Comparison of ENCODE assay signal across 33 cellular contexts in genomic region chr2:209721497-209721896, GRCh38. TPM values are rescaled to one million over a fixed set of nuclear protein-coding genes. Genes with fewer than 3 reads are reported as not detected.
A peak's percentile ranks its signal among the peaks of the same experiment; 100 is the strongest.
DNase-seq lines count a peak whose midpoint lies in the region; FAIRE-seq and TF ChIP-seq lines count a peak whose summit lies in the region.
"Had no signal": no experiment of that assay in that cellular context is flagged by ENCODE, and none has a peak within 500 bp of the region (broad histone marks: within the 10 kb centered on the region; RNA-seq: fewer than 3 reads in every experiment).

No MANE protein-coding gene starts in this region.

- H3K9me3 Mint-ChIP-seq in astrocyte (ENCODE audit: unreplicated experiment): no peaks in the 10 kb centered on the region
- H3K9me3 Mint-ChIP-seq: activated CD4-positive, alpha-beta memory T cell treated with anti-CD3 and anti-CD28 coated beads, Interleukin-2, amount 10 ng/mL, durations not matched to agents 7 days and 5 days; activated T-helper 2 cell treated with anti-CD3 and anti-CD28 coated beads, Interferon-gamma antibody, Interleukin-2, Interleukin-4, amounts not matched to agents 10 μg/mL and 5 μg/mL and 100 μg/mL, durations not matched to agents 14 hours and 24 hours and 36 hours; naive B cell had no signal

- H3K27ac Mint-ChIP-seq in astrocyte (ENCODE audit: unreplicated experiment): no peak overlapping the region
- H3K27ac Mint-ChIP-seq: activated CD4-positive, alpha-beta memory T cell treated with anti-CD3 and anti-CD28 coated beads, Interleukin-2, amount 10 ng/mL, durations not matched to agents 7 days and 5 days; activated naive CD8-positive, alpha-beta T cell; activated T-helper 2 cell treated with anti-CD3 and anti-CD28 coated beads, Interferon-gamma antibody, Interleukin-2, Interleukin-4, amounts not matched to agents 10 μg/mL and 5 μg/mL and 100 μg/mL, durations not matched to agents 14 hours and 24 hours and 36 hours; CD8-positive, alpha-beta memory T cell; naive B cell; progenitor cell of endocrine pancreas; stimulated activated naive CD8-positive, alpha-beta T cell treated with anti-CD3 and anti-CD28 coated beads, Interleukin-15, amount 100 ng/mL, for 72 hours had no signal

- H3K4me3 Mint-ChIP-seq in astrocyte (ENCODE audit: unreplicated experiment): no peak overlapping the region
- H3K4me3 Mint-ChIP-seq: activated CD4-positive, alpha-beta memory T cell treated with anti-CD3 and anti-CD28 coated beads, Interleukin-2, amount 10 ng/mL, durations not matched to agents 7 days and 5 days; activated naive CD8-positive, alpha-beta T cell; CD8-positive, alpha-beta memory T cell; naive B cell; stimulated activated naive CD8-positive, alpha-beta T cell treated with anti-CD3 and anti-CD28 coated beads, Interleukin-15, amount 100 ng/mL, for 72 hours had no signal

- no peak for TF ChIP-seq CTCF in astrocyte (IDR thresholded peaks at IDR 0.05; ENCODE audit: insufficient read depth, low read depth, low read length)

- FAIRE-seq in astrocyte (lab: Jason Lieb, UNC) (no peak), urothelium cell line (lab: Jason Lieb, UNC) (no peak)
- FAIRE-seq: frontal cortex, RCC 7860, small intestine had no signal

- H3K4me1 ChIP-seq in astrocyte (ENCODE audit: insufficient read depth, low read length): no peaks in the 10 kb centered on the region
- H3K4me1 ChIP-seq: left ventricle myocardium inferior, SJSA1, thyroid gland had no signal

- H3K79me2 ChIP-seq in astrocyte (ENCODE audit: insufficient read depth, low read length): no peaks in the 10 kb centered on the region
- H3K79me2 ChIP-seq: hepatocyte had no signal

- DNase-seq in NCI-H446 treated with DMSO at 0.1 percent for 48 hours (lab: John Stamatoyannopoulos, UW): peak; percentile 10
- no peak for DNase-seq in NCI-H446 (lab: John Stamatoyannopoulos, UW)
- DNase-seq in astrocyte (ENCODE audit: low read depth): peak; percentile 33
- DNase-seq in fibroblast of peridontal ligament (ENCODE audit: extremely low read depth): peak; percentile 1
- peak; percentile 4 for DNase-seq in skeletal muscle cell (ENCODE audit: low read depth)
- DNase-seq in UCSD-AML1 (lab: John Stamatoyannopoulos, UW; ENCODE audit: unreplicated experiment): no peak
- no peak for DNase-seq in urothelium cell line (ENCODE audit: low spot score)
- no peak for DNase-seq in HEK293T (ENCODE audit: extremely low spot score)
- DNase-seq: activated CD4-positive, alpha-beta memory T cell treated with anti-CD3 and anti-CD28 coated beads, Interleukin-2, amount 10 ng/mL, durations not matched to agents 7 days and 5 days; AML-193; aorta; CD8-positive, alpha-beta memory T cell; cerebellar nuclear complex; dorsolateral prefrontal cortex; IMR-90; left ventricle myocardium inferior; naive B cell; NCI-H1105; NCI-H2029; small intestine; stimulated activated naive CD8-positive, alpha-beta T cell treated with anti-CD3 and anti-CD28 coated beads, Interleukin-15, amount 100 ng/mL, for 72 hours; T-helper 1 cell; thyroid gland had no signal

- H3K9ac ChIP-seq in astrocyte (ENCODE audit: low read length): no peak overlapping the region

- H3K27me3 Mint-ChIP-seq in astrocyte (ENCODE audit: low read depth, unreplicated experiment): no peaks in the 10 kb centered on the region
- H3K27me3 Mint-ChIP-seq: activated CD4-positive, alpha-beta memory T cell treated with anti-CD3 and anti-CD28 coated beads, Interleukin-2, amount 10 ng/mL, durations not matched to agents 7 days and 5 days; activated naive CD8-positive, alpha-beta T cell; CD8-positive, alpha-beta memory T cell; naive B cell; stimulated activated naive CD8-positive, alpha-beta T cell treated with anti-CD3 and anti-CD28 coated beads, Interleukin-15, amount 100 ng/mL, for 72 hours had no signal

- no peaks in the 10 kb centered on the region for H3K27me3 ChIP-seq in astrocyte (ENCODE audit: insufficient read depth, low read length)
- H3K27me3 ChIP-seq: dorsolateral prefrontal cortex, hepatocyte, neutrophil, SJSA1, thyroid gland had no signal

- no peaks in the 10 kb centered on the region for H4K20me1 ChIP-seq in astrocyte (ENCODE audit: insufficient read depth, low read length)

- no peak overlapping the region for H3K27ac ChIP-seq in astrocyte (ENCODE audit: low read depth, low read length)
- H3K27ac ChIP-seq: 22Rv1, hepatocyte, left ventricle myocardium inferior, neutrophil, SJSA1, thyroid gland had no signal

- POLR2A ChIA-PET in HEK293T (lab: Yijun Ruan, JAX): no interaction called here

- no peaks in the 10 kb centered on the region for H3K4me1 Mint-ChIP-seq in astrocyte (ENCODE audit: low read depth, unreplicated experiment)
- H3K4me1 Mint-ChIP-seq: activated CD4-positive, alpha-beta memory T cell treated with anti-CD3 and anti-CD28 coated beads, Interleukin-2, amount 10 ng/mL, durations not matched to agents 7 days and 5 days; CD8-positive, alpha-beta memory T cell; naive B cell; stimulated activated naive CD8-positive, alpha-beta T cell treated with anti-CD3 and anti-CD28 coated beads, Interleukin-15, amount 100 ng/mL, for 72 hours had no signal

- H3K9me3 ChIP-seq in astrocyte (ENCODE audit: insufficient read depth, low read depth, low read length): no peaks in the 10 kb centered on the region
- H3K9me3 ChIP-seq: left ventricle myocardium inferior, neutrophil, SJSA1, thyroid gland had no signal

- no peaks in the 10 kb centered on the region for H3K36me3 ChIP-seq in astrocyte (ENCODE audit: insufficient read depth, low read length)
- H3K36me3 ChIP-seq: left ventricle myocardium inferior, neutrophil, SJSA1, thyroid gland had no signal

- no peaks in the 10 kb centered on the region for H3K36me3 Mint-ChIP-seq in astrocyte (ENCODE audit: low read depth, unreplicated experiment)
- H3K36me3 Mint-ChIP-seq: activated naive CD8-positive, alpha-beta T cell had no signal

- H3K4me3 ChIP-seq in astrocyte (ENCODE audit: insufficient read depth, low read depth, low read length): no peak overlapping the region
- no peak overlapping the region for H3K4me3 ChIP-seq in skeletal muscle cell (ENCODE audit: low read depth, low read length)
- H3K4me3 ChIP-seq: dorsolateral prefrontal cortex, hepatocyte, left ventricle myocardium inferior, SJSA1, thyroid gland had no signal

- no peak overlapping the region for H2AFZ ChIP-seq in astrocyte (ENCODE audit: low read depth, low read length)
- H2AFZ ChIP-seq: hepatocyte had no signal

- CTCF ChIA-PET in HEK293T (lab: Yijun Ruan, JAX): no interaction called here

- no peak overlapping the region for H3K4me2 ChIP-seq in astrocyte (ENCODE audit: low read length)
- H3K4me2 ChIP-seq: hepatocyte had no signal

TF ChIP-seq in HEK293T, 16 proteins besides CTCF, POLR2A, EP300 and RAD21:
- no peak for TF ChIP-seq CTBP1 (IDR thresholded peaks at IDR 0.05; ENCODE audit: borderline replicate concordance)
- no peak for TF ChIP-seq PKNOX1 (IDR thresholded peaks at IDR 0.05)
- no peak for TF ChIP-seq ZNF384 (IDR thresholded peaks at IDR 0.05)
- TF ChIP-seq NFRKB (IDR thresholded peaks at IDR 0.05): no peak
- TF ChIP-seq BHLHE40 (IDR thresholded peaks at IDR 0.05; ENCODE audit: borderline replicate concordance): no peak
- TF ChIP-seq ELF4 (IDR thresholded peaks at IDR 0.05): no peak
- TF ChIP-seq SUZ12 (IDR thresholded peaks at IDR 0.05): no peak
- no peak for TF ChIP-seq FOXM1 (IDR thresholded peaks at IDR 0.05; ENCODE audit: borderline replicate concordance)
- no peak for TF ChIP-seq L3MBTL2 (conservative IDR thresholded peaks at IDR 0.05)
- no peak for TF ChIP-seq ARNT (IDR thresholded peaks at IDR 0.05)

RNA-seq across cellular contexts. Expression of gene UNC80, which starts 50.1 kb away (rescaled TPM):
- total RNA-seq in astrocyte: 0.27 and 0.38 TPM in 2 replicates
- total RNA-seq: activated CD4-positive, alpha-beta memory T cell treated with anti-CD3 and anti-CD28 coated beads, Interleukin-2, amount 10 ng/mL, durations not matched to agents 7 days and 5 days; activated T-helper 2 cell treated with anti-CD3 and anti-CD28 coated beads, Interferon-gamma antibody, Interleukin-2, Interleukin-4, amounts not matched to agents 10 μg/mL and 5 μg/mL and 100 μg/mL, durations not matched to agents 14 hours and 24 hours and 36 hours; aorta; CD8-positive, alpha-beta memory T cell; H4; IMR-90; SJSA1 had no signal

Comparison
In these comparisons a context has a peak if more than half of its experiments do, and no peak if none do; other contexts are left out.
1. DNase-seq: peak in NCI-H446 treated with DMSO at 0.1 percent for 48 hours (single experiment), astrocyte (single experiment), fibroblast of peridontal ligament (single experiment) and skeletal muscle cell (single experiment); none in NCI-H446 (0 of 2), UCSD-AML1 (single experiment), urothelium cell line (single experiment) and HEK293T (single experiment).